Comparison of ENCODE assay signal across 8 cellular contexts in the genomic region with DNA sequence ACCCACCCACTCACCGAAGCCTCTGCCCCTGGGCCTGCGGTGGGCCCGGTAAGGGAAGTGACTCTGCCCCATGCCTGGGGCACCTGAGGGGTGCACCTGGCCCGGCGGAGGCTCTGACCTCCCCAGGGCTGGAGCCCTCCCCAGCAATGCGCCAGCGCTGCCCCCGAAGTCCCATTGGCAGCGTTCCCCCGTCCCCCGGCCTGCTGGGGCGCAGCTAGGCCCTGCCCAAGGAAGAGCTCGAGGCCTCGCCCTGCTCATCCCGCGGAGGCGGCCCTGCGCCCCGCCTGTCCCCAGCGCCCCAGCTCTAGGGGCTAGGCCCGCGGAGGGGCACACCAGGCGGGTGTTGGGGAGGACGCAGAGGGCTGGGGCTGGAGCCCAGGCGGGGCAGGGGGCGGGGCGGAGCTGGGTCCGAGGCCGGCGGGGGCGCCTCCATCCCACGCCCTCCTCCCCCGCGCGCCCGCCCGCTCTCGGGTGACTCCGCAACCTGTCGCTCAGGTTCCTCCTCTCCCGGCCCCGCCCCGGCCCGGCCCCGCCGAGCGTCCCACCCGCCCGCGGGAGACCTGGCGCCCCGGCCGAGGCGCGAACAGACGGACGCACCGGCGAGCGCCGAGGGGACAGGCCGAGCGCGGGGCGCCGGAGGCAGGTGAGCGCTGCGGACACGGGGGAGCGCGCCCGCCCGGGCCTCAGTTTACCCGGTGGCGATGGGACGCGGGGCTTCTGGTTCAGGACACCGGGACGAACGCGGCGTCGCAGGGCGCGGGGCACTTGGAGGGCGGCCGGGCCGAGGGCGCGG. TPM values are rescaled to one million over a fixed set of nuclear protein-coding genes. Genes with fewer than 3 reads are reported as not detected.
DNase-seq lines count a peak whose midpoint lies in the region; ATAC-seq and TF ChIP-seq lines count a peak whose summit lies in the region.

A gene (plus strand): TSS at position 586 of the 793 bp plus-strand sequence. CDS start 3,177 bp downstream, outside the sequence.

- peaks cover 53% of the 10 kb centered on the region for H3K4me1 Mint-ChIP-seq in osteocyte (ENCODE audit: unreplicated experiment)

- no peaks in the 10 kb centered on the region for H3K9me3 Mint-ChIP-seq in osteocyte (ENCODE audit: unreplicated experiment)

- no peaks in the 10 kb centered on the region for H3K9me3 ChIP-seq in PC-9 (ENCODE audit: insufficient read depth, low read depth)

- H3K27me3 Mint-ChIP-seq in osteocyte (ENCODE audit: unreplicated experiment), result no peaks in the 10 kb centered on the region

- peaks cover 14% of the 10 kb centered on the region; the same call in 1 of the 2 replicates for H3F3A ChIP-seq in PC-9 (ENCODE audit: insufficient read depth, low read depth)

- H3K9me2 ChIP-seq in PC-9 (ENCODE audit: insufficient read depth), result no peaks in the 10 kb centered on the region

- no peaks in the 10 kb centered on the region for H3K36me3 ChIP-seq in PC-9 (ENCODE audit: low read depth)

- CTCF ChIA-PET in PC-9 (lab: Charles Lee), result no interaction called here

- peak within 1 kb of the TSS; percentile 91 for H3K27ac Mint-ChIP-seq in osteocyte (ENCODE audit: unreplicated experiment)

- POLR2A ChIA-PET in PC-9 (lab: Charles Lee; ENCODE audit: unreplicated experiment), result interaction anchor here (0.5 to 0.6 kb wide), 3 partner anchors 9 to 199 kb away, joined by 3 to 8 read pairs (median 3); no protein-coding TSS in a partner anchor

- peak within 1 kb of the TSS; percentile 84 for H3K4me3 ChIP-seq in PC-9
- H3K4me3 ChIP-seq in fibroblast of pulmonary artery (replicated peaks; ENCODE audit: low read depth, low read length), result peak within 1 kb of the TSS; percentile 55

- in situ Hi-C loops in KBM-7 (cut with MboI; ENCODE audit: low pct_unique_long_range_greater_than_20kb, low sequenced_read_pairs), result no loop called here

- peak within 1 kb of the TSS; percentile 93 for H3K4me2 ChIP-seq in PC-9

- H3K27me3 ChIP-seq in PC-9 (ENCODE audit: insufficient read depth, low read depth), result no peaks in the 10 kb centered on the region

- H4K20me1 ChIP-seq in PC-9 (ENCODE audit: insufficient read depth), result no peaks in the 10 kb centered on the region; the same call in 1 of the 2 replicates

- H3K79me2 ChIP-seq in PC-9 (ENCODE audit: low read depth), result peaks cover 33% of the 10 kb centered on the region

- TF ChIP-seq CTCF in PC-9 (conservative IDR thresholded peaks at IDR 0.05), result no peak
- no peak for TF ChIP-seq CTCF in fibroblast of pulmonary artery (IDR thresholded peaks at IDR 0.05; ENCODE audit: low read length, missing control alignments)
- no peak for TF ChIP-seq CTCF in osteocyte (IDR thresholded peaks at IDR 0.05)

- H3K4me1 ChIP-seq in PC-9 (replicated peaks; ENCODE audit: insufficient read depth), result peaks cover 17% of the 10 kb centered on the region

- peaks cover 1% of the 10 kb centered on the region for H3K36me3 Mint-ChIP-seq in osteocyte (ENCODE audit: unreplicated experiment)

- peak within 1 kb of the TSS; percentile 68 for H3K4me3 Mint-ChIP-seq in osteocyte (ENCODE audit: unreplicated experiment)

- peak within 1 kb of the TSS; percentile 81 for H3K27ac ChIP-seq in PC-9

- no TSS peak for BruUV-seq in PC-9 (replicated peaks; lab: Mats Ljungman, UMichigan)

- ATAC-seq in GM21390 (IDR thresholded peaks at IDR 0.05; ENCODE audit: unreplicated experiment), result no peak

- intact Hi-C loops in PC-9 (cut with micrococcal nuclease; ENCODE audit: unreplicated experiment), result loop anchor here (2.0 kb wide), 1 partner anchor 41 kb away; a partner anchor contains a TSS

- DNase-seq in DMS53 (lab: John Stamatoyannopoulos, UW) (peak; percentile 89), PC-9 (peak; percentile 43 to 77), fibroblast of pulmonary artery (ENCODE audit: low read depth) (no peak), osteocyte (ENCODE audit: extremely low spot score, unreplicated experiment) (no peak), NCI-H82 (lab: John Stamatoyannopoulos, UW) (no peak), KBM-7 (no peak), NCI-H146 treated with DMSO at 0.1 percent for 48 hours (lab: John Stamatoyannopoulos, UW; ENCODE audit: unreplicated experiment) (no peak)

- 0 out of 2 replicates have a peak within 1 kb of the TSS, but pooled peaks have one; percentile 27 for H2AFZ ChIP-seq in PC-9

RNA-seq across cellular contexts. Expression of the gene that starts here (rescaled TPM):
- total RNA-seq in PC-9 (2021) (228 and 229 TPM in 2 replicates), osteocyte (32.4 and 39.3 TPM in 2 replicates)

Comparison
In these comparisons a context has a peak if more than half of its experiments do, and no peak if none do; other contexts are left out.
1. DNase-seq: peak in DMS53 (single experiment) and PC-9 (2 of 2); none in fibroblast of pulmonary artery (single experiment), osteocyte (single experiment), NCI-H82 (single experiment), KBM-7 (single experiment) and NCI-H146 treated with DMSO at 0.1 percent for 48 hours (single experiment).